19 cellular contexts compared by ENCODE assay signal in the genomic region with DNA sequence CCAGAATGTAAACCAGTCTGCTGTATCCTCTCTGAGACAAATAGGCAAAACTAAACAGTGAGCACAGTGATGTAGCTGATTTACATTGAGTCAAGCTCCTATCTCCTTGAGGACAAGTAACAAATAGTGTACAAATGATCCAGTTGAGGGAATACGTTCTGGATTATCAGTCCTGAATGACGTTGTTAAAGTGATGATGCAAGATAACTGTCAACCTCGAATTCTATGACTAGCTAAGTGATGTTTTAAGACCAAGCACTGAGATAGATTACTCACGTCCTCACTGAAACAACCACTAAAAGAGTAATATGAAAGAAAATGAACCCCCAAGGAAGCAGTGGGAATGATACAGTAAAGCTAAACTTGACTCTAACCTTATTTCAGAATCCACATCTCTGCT.
"Had no signal": no experiment of that assay in that cellular context is flagged by ENCODE, and none has a peak within 500 bp of the region (broad histone marks: within the 10 kb centered on the region; RNA-seq: fewer than 3 reads in every experiment).

No MANE protein-coding gene starts in this region.

- H3K27ac ChIP-seq: dorsolateral prefrontal cortex, gastrocnemius medialis, heart right ventricle, parathyroid adenoma, psoas muscle, spleen had no signal

- ATAC-seq: gastrocnemius medialis; heart right ventricle; naive thymus-derived CD4-positive, alpha-beta T cell; psoas muscle; sciatic nerve had no signal

- H3K79me2 ChIP-seq: parathyroid adenoma had no signal

- H3K9ac ChIP-seq: parathyroid adenoma had no signal

- H3K4me1 Mint-ChIP-seq: naive thymus-derived CD4-positive, alpha-beta T cell; nephron progenitor cell had no signal

- H3K27me3 Mint-ChIP-seq: naive thymus-derived CD4-positive, alpha-beta T cell had no signal

- H3K27me3 ChIP-seq: dorsolateral prefrontal cortex, gastrocnemius medialis, heart right ventricle, spleen had no signal

- DNase-seq: cortex of kidney; dorsolateral prefrontal cortex; effector CD8-positive, alpha-beta T cell; gastrocnemius medialis; heart right ventricle; hypothalamus; kidney glomerular epithelial cell; naive thymus-derived CD4-positive, alpha-beta T cell; nephron progenitor cell; psoas muscle; retina; spleen; stimulated activated CD4-positive, alpha-beta T cell treated with anti-CD3 and anti-CD28 coated beads, Interleukin-15, amount 100 ng/mL, for 24 hours; stimulated activated CD4-positive, alpha-beta T cell treated with anti-CD3 and anti-CD28 coated beads, Interleukin-1b, Interleukin-23, amount 100 ng/mL, for 48 hours; stimulated activated CD4-positive, alpha-beta T cell treated with anti-CD3 and anti-CD28 coated beads, Interleukin-4, amount 100 ng/mL, for 24 hours; stimulated activated naive CD4-positive, alpha-beta T cell treated with Interleukin-2 at 50 U/mL for 16 hours; trophoblast cell had no signal

- H3K4me3 ChIP-seq: dorsolateral prefrontal cortex, gastrocnemius medialis, heart right ventricle, psoas muscle, spleen had no signal

- H3K4me1 ChIP-seq: gastrocnemius medialis, parathyroid adenoma, psoas muscle, spleen had no signal

- H3K27ac Mint-ChIP-seq: nephron progenitor cell had no signal

- H3K4me3 Mint-ChIP-seq: naive thymus-derived CD4-positive, alpha-beta T cell; nephron progenitor cell had no signal

- H3K9me3 ChIP-seq: gastrocnemius medialis, heart right ventricle, psoas muscle, spleen had no signal

- H3K9me3 Mint-ChIP-seq: naive thymus-derived CD4-positive, alpha-beta T cell; nephron progenitor cell had no signal

- H2AFZ ChIP-seq: parathyroid adenoma had no signal
